Comparison of ENCODE assay signal across 23 cellular contexts in genomic region chr1:227723474-227723873, GRCh38.
"Had no signal": no experiment of that assay in that cellular context is flagged by ENCODE, and none has a peak within 500 bp of the region (broad histone marks: within the 10 kb centered on the region; RNA-seq: fewer than 3 reads in every experiment).

No MANE protein-coding gene starts in this region.

- H3K4me3 ChIP-seq: esophagus muscularis mucosa, gastroesophageal sphincter, heart right ventricle, mucosa of descending colon, neural progenitor cell, pancreas, stomach, testis, upper lobe of left lung had no signal

- H3K36me3 ChIP-seq: esophagus muscularis mucosa, gastroesophageal sphincter, heart right ventricle, neural progenitor cell, pancreas, stomach, upper lobe of left lung had no signal

- FAIRE-seq: pancreas had no signal

- H3K27ac Mint-ChIP-seq: activated B cell treated with CpG ODN at 0.5 μM for 24 hours; activated T-helper 1 cell treated with anti-CD3 and anti-CD28 coated beads, Interleukin-12 subunit alpha, Interleukin-12 subunit beta, Interleukin-2, Interleukin-4 antibody, amounts not matched to agents 30 ng/mL and 10 ng/mL and 1 ng/mL, durations not matched to agents 14 hours and 24 hours and 36 hours; dendritic cell treated with granulocyte-macrophage colony-stimulating factor and Interleukin-4, amounts not matched to agents 40 ng/mL and 50 ng/mL, for 4 days; immature natural killer cell; neural progenitor cell; stimulated activated effector memory CD8-positive, alpha-beta T cell treated with anti-CD3 and anti-CD28 coated beads, Interleukin-12 subunit alpha, Interleukin-12 subunit beta, amount 100 ng/mL, for 72 hours had no signal

- H3K9ac ChIP-seq: neural progenitor cell had no signal

- H3K27ac ChIP-seq: esophagus muscularis mucosa, gastroesophageal sphincter, heart right ventricle, neural progenitor cell, pancreas, stomach, testis, upper lobe of left lung had no signal

- H3K4me1 ChIP-seq: testis had no signal

- H3K9me3 ChIP-seq: pancreas, testis had no signal

- H3K4me2 ChIP-seq: neural progenitor cell had no signal

- H3K4me3 Mint-ChIP-seq: activated B cell treated with CpG ODN at 0.5 μM for 24 hours; activated T-helper 1 cell treated with anti-CD3 and anti-CD28 coated beads, Interleukin-12 subunit alpha, Interleukin-12 subunit beta, Interleukin-2, Interleukin-4 antibody, amounts not matched to agents 30 ng/mL and 10 ng/mL and 1 ng/mL, durations not matched to agents 14 hours and 24 hours and 36 hours; dendritic cell treated with granulocyte-macrophage colony-stimulating factor and Interleukin-4, amounts not matched to agents 40 ng/mL and 50 ng/mL, for 4 days; immature natural killer cell; naive thymus-derived CD4-positive, alpha-beta T cell; neural progenitor cell; stimulated activated effector memory CD8-positive, alpha-beta T cell treated with anti-CD3 and anti-CD28 coated beads, Interleukin-12 subunit alpha, Interleukin-12 subunit beta, amount 100 ng/mL, for 72 hours had no signal

- H3K27me3 ChIP-seq: esophagus muscularis mucosa, gastroesophageal sphincter, pancreas, testis had no signal

- DNase-seq: activated B cell treated with CpG ODN at 0.5 μM for 24 hours; activated CD4-positive, alpha-beta T cell treated with anti-CD3 and anti-CD28 coated beads for 48 hours; activated gamma-delta T cell treated with Interleukin-2 at 50 U/mL for 16 hours; aorta; effector CD8-positive, alpha-beta T cell; heart right ventricle; immature natural killer cell; mesenchymal stem cell; mucosa of descending colon; naive thymus-derived CD4-positive, alpha-beta T cell; pancreas; stimulated activated CD4-positive, alpha-beta T cell treated with anti-CD3 and anti-CD28 coated beads, Interleukin-4, amount 100 ng/mL, for 24 hours; stomach; T-helper 1 cell; T-helper 9 cell; testis; upper lobe of left lung had no signal

- H3K36me3 Mint-ChIP-seq: neural progenitor cell had no signal

- H2AFZ ChIP-seq: neural progenitor cell had no signal
